Comparison of ENCODE assay signal across 24 cellular contexts in the genomic region with DNA sequence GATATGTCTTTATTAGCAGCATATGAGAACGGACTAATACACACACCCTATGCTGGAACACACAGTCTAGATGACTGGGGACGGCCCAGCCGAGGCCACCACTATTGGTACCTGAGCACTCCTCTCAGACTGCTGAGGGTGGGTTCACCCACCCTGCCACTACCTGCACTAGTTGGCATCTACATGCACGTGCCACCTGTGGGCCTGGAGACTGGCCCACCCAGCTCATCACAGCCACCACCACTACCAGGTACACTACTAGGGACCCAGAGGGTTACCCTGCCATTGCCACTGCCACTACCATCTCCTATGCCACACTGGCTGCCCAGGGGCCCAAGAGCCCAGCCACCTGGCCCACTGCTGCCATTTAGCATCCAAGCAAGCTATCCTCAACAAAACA. TPM values are rescaled to one million over a fixed set of nuclear protein-coding genes. Genes with fewer than 3 reads are reported as not detected.
A peak's percentile ranks its signal among the peaks of the same experiment; 100 is the strongest.
DNase-seq lines count a peak whose midpoint lies in the region; ATAC-seq and TF ChIP-seq lines count a peak whose summit lies in the region.
"Had no signal": no experiment of that assay in that cellular context is flagged by ENCODE, and none has a peak within 500 bp of the region (broad histone marks: within the 10 kb centered on the region; RNA-seq: fewer than 3 reads in every experiment).

No MANE protein-coding gene starts in this region.

- no CpG with 5 or more reads among the region's 4 CpGs for WGBS in H9 (ENCODE audit: extremely low coverage, insufficient read length, low lambda C conversion rate)

- no peak overlapping the region for H2AFZ ChIP-seq in H9 (ENCODE audit: low read length)
- H2AFZ ChIP-seq: PC-9 had no signal

- H2BK15ac ChIP-seq in H9 (ENCODE audit: low read depth, low read length): no peak overlapping the region

- no peak overlapping the region for H3K9ac ChIP-seq in H9 (ENCODE audit: extremely low read depth, insufficient read length, low read length)

- no peak overlapping the region for H3K27ac Mint-ChIP-seq in activated CD8-positive, alpha-beta memory T cell treated with anti-CD3 and anti-CD28 coated beads, Interleukin-2, amount 10 ng/mL, durations not matched to agents 7 days and 5 days
- no peak overlapping the region; a peak in 1 of 7 replicates for H3K27ac Mint-ChIP-seq in H9

- no peaks in the 10 kb centered on the region for H3K79me1 ChIP-seq in H9 (ENCODE audit: insufficient read depth, low read depth, low read length, poor library complexity, severe bottlenecking)

- H3K27me3 Mint-ChIP-seq in activated CD8-positive, alpha-beta memory T cell treated with anti-CD3 and anti-CD28 coated beads, Interleukin-2, amount 10 ng/mL, durations not matched to agents 7 days and 5 days: no peaks in the 10 kb centered on the region
- H3K27me3 Mint-ChIP-seq in H9 (ENCODE audit: low read depth): peaks cover 3% of the 10 kb centered on the region

- no peaks in the 10 kb centered on the region for H3K23me2 ChIP-seq in H9 (ENCODE audit: insufficient read length, low read depth, low read length, poor library complexity, severe bottlenecking)

- no peak overlapping the region for H4K5ac ChIP-seq in H9 (ENCODE audit: insufficient read length, low read depth, low read length)

- H2BK12ac ChIP-seq in H9 (ENCODE audit: insufficient read length, low read depth, low read length): no peak overlapping the region

- H3K23ac ChIP-seq in H9 (ENCODE audit: insufficient read length, low read depth, low read length): no peak overlapping the region

- H3K4me1 ChIP-seq in H9 (ENCODE audit: insufficient read depth, low read length): no peaks in the 10 kb centered on the region

- H2BK5ac ChIP-seq in H9 (ENCODE audit: insufficient read length, low read length): no peak overlapping the region

- no peak for TF ChIP-seq CTCF in H9 (conservative IDR thresholded peaks at IDR 0.05)

- H4K8ac ChIP-seq in H9 (replicated peaks; ENCODE audit: insufficient read length, low read depth, low read length): no peak overlapping the region

- H3K4ac ChIP-seq in H9 (ENCODE audit: low read depth, low read length): no peak overlapping the region

- DNase-seq in activated CD8-positive, alpha-beta memory T cell treated with anti-CD3 and anti-CD28 coated beads, Interleukin-2, amount 10 ng/mL, durations not matched to agents 7 days and 5 days: peak; percentile 25
- no peak for DNase-seq in activated CD8-positive, alpha-beta memory T cell treated with anti-CD3 and anti-CD28 coated beads, Interleukin-2, amount 50 U/mL, for 4 hours
- DNase-seq in H9 (peak; percentile 15), left lobe of liver (ENCODE audit: low spot score) (peak; percentile 16), posterior vena cava (ENCODE audit: low spot score) (peak; percentile 55), SIG-M5 (lab: John Stamatoyannopoulos, UW) (no peak), glomerular visceral epithelial cell (ENCODE audit: extremely low spot score) (no peak)
- DNase-seq: Calu3; DMS79 treated with DMSO at 0.1 percent for 48 hours; GF-D8; GOT3; NCI-H1048; NCI-H1417; NCI-H1694; NCI-H2029 treated with DMSO at 0.1 percent for 48 hours; NCI-H446 treated with DMSO at 0.1 percent for 48 hours; NCI-H526; NCI-H82; NK-92 treated with Interleukin-12 subunit alpha and Interleukin-12 subunit beta, amount 100 ng/mL, for 24 hours; PC-9; SHP77 had no signal

- peaks cover 18% of the 10 kb centered on the region for H3K9me3 Mint-ChIP-seq in activated CD8-positive, alpha-beta memory T cell treated with anti-CD3 and anti-CD28 coated beads, Interleukin-2, amount 10 ng/mL, durations not matched to agents 7 days and 5 days (ENCODE audit: low read depth)
- peaks cover 27 to 31% of the 10 kb centered on the region in 2 experiments for H3K9me3 Mint-ChIP-seq in H9

- no peaks in the 10 kb centered on the region for H3K27me3 ChIP-seq in H9 (ENCODE audit: insufficient read depth, low read length)

- intact Hi-C loops in posterior vena cava (cut with DNase I): no loop called here

- no peak overlapping the region for H3K27ac ChIP-seq in H9 (ENCODE audit: insufficient read length, low read depth, low read length)
- H3K27ac ChIP-seq: HL-60, PC-9 had no signal

- H3K4me2 ChIP-seq in H9 (ENCODE audit: insufficient read depth, insufficient read length, low read length): no peak overlapping the region
- H3K4me2 ChIP-seq: PC-9 had no signal

- no peak overlapping the region for H3K4me3 Mint-ChIP-seq in activated CD8-positive, alpha-beta memory T cell treated with anti-CD3 and anti-CD28 coated beads, Interleukin-2, amount 10 ng/mL, durations not matched to agents 7 days and 5 days
- no peak overlapping the region for H3K4me3 Mint-ChIP-seq in H9

- H3K9me3 ChIP-seq in H9 (ENCODE audit: control insufficient read depth, low read depth, low read length): no peaks in the 10 kb centered on the region

- no peak overlapping the region for H2AK5ac ChIP-seq in H9 (ENCODE audit: insufficient read length, low read length)

- no peaks in the 10 kb centered on the region for H4K20me1 ChIP-seq in H9 (ENCODE audit: control insufficient read depth, insufficient read depth, insufficient read length)

- CTCF ChIA-PET in activated CD8-positive, alpha-beta memory T cell treated with anti-CD3 and anti-CD28 coated beads, Interleukin-2, amount 10 ng/mL, durations not matched to agents 7 days and 5 days (lab: Charles Lee): no interaction called here

- no peaks in the 10 kb centered on the region for H3K79me2 ChIP-seq in H9 (ENCODE audit: insufficient read depth, low read length)

- no peak overlapping the region for H3T11ph ChIP-seq in H9 (ENCODE audit: low read length)

- H3K14ac ChIP-seq in H9 (ENCODE audit: insufficient read depth, low read length): no peak overlapping the region

- H2BK20ac ChIP-seq in H9 (ENCODE audit: low read depth, low read length, poor library complexity, severe bottlenecking): no peak overlapping the region

- H3K56ac ChIP-seq in H9 (ENCODE audit: insufficient read length, low read depth, low read length): no peak overlapping the region

- H4K91ac ChIP-seq in H9 (ENCODE audit: insufficient read length, low read depth, low read length): no peak overlapping the region

- no peak for ATAC-seq in activated CD8-positive, alpha-beta memory T cell treated with anti-CD3 and anti-CD28 coated beads, Interleukin-2, amount 10 ng/mL, durations not matched to agents 7 days and 5 days
- no peak for ATAC-seq in left lobe of liver
- no peak for ATAC-seq in GM19463 (IDR thresholded peaks at IDR 0.05; ENCODE audit: unreplicated experiment)
- ATAC-seq: HCT116 had no signal

- H3K4me1 Mint-ChIP-seq in activated CD8-positive, alpha-beta memory T cell treated with anti-CD3 and anti-CD28 coated beads, Interleukin-2, amount 10 ng/mL, durations not matched to agents 7 days and 5 days: no peaks in the 10 kb centered on the region
- no peaks in the 10 kb centered on the region for H3K4me1 Mint-ChIP-seq in H9

- H3K36me3 Mint-ChIP-seq in activated CD8-positive, alpha-beta memory T cell treated with anti-CD3 and anti-CD28 coated beads, Interleukin-2, amount 10 ng/mL, durations not matched to agents 7 days and 5 days: peaks cover 77% of the 10 kb centered on the region
- peaks cover 28 to 49% (median 35%) of the 10 kb centered on the region in 3 experiments for H3K36me3 Mint-ChIP-seq in H9 (ENCODE audit: insufficient read depth in 1 of 3, low read depth in 3 of 3)

- H2BK120ac ChIP-seq in H9 (ENCODE audit: low read depth, low read length, poor library complexity, severe bottlenecking): no peak overlapping the region

- H3K18ac ChIP-seq in H9 (ENCODE audit: insufficient read length, low read depth, low read length): no peak overlapping the region

RNA-seq across cellular contexts. Expression of gene MEAK7, which starts 32.5 kb away (rescaled TPM):
- 10 to 100 TPM; 37.9 to 73.9 TPM for total RNA-seq in activated CD8-positive, alpha-beta memory T cell treated with anti-CD3 and anti-CD28 coated beads, Interleukin-2, amount 10 ng/mL, durations not matched to agents 7 days and 5 days
- total RNA-seq in H9 (2021) (17.9 and 21.5 TPM in 2 replicates), left lobe of liver (2.9 TPM), posterior vena cava (10 to 100 TPM; 14.0 to 16.7 TPM)

Comparison
In these comparisons a context has a peak if more than half of its experiments do, and no peak if none do; other contexts are left out.
1. DNase-seq: peak in activated CD8-positive, alpha-beta memory T cell treated with anti-CD3 and anti-CD28 coated beads, Interleukin-2, amount 10 ng/mL, durations not matched to agents 7 days and 5 days (single experiment), H9 (single experiment), left lobe of liver (single experiment) and posterior vena cava (single experiment); none in activated CD8-positive, alpha-beta memory T cell treated with anti-CD3 and anti-CD28 coated beads, Interleukin-2, amount 50 U/mL, for 4 hours (single experiment), SIG-M5 (single experiment) and glomerular visceral epithelial cell (single experiment).